Comparison of ENCODE assay signal across 8 cellular contexts in genomic region chr1:52055854-52056109, GRCh38. TPM values are rescaled to one million over a fixed set of nuclear protein-coding genes. Genes with fewer than 3 reads are reported as not detected.
DNase-seq lines count a peak whose midpoint lies in the region; ATAC-seq and TF ChIP-seq lines count a peak whose summit lies in the region.

No MANE protein-coding gene starts in this region.

- H3K36me3 ChIP-seq in iPS-15b (ENCODE audit: control insufficient read depth, insufficient read depth, low read length) = peaks cover 4% of the 10 kb centered on the region

- peak overlapping the region; percentile 94 for H3K4me3 ChIP-seq in iPS-15b (ENCODE audit: low read depth, low read length)

- H3K9me3 Mint-ChIP-seq in activated CD8-positive, alpha-beta T cell treated with anti-CD3 and anti-CD28 coated beads, Interleukin-2, amount 10 ng/mL, durations not matched to agents 7 days and 5 days (ENCODE audit: insufficient read depth) = no peaks in the 10 kb centered on the region
- no peaks in the 10 kb centered on the region for H3K9me3 Mint-ChIP-seq in stimulated activated memory B cell treated with anti-CD40 and anti-IgM and Interleukin-4, amounts not matched to agents 10 μg/mL and 1 μg/mL and 100 μg/mL, for 72 hours

- no peak for ATAC-seq in activated CD8-positive, alpha-beta T cell treated with anti-CD3 and anti-CD28 coated beads, Interleukin-2, amount 10 ng/mL, durations not matched to agents 7 days and 5 days
- no peak for ATAC-seq in stimulated activated memory B cell treated with anti-CD40 and anti-IgM and Interleukin-4, amounts not matched to agents 10 μg/mL and 1 μg/mL and 100 μg/mL, for 72 hours

- H3K4me3 Mint-ChIP-seq in activated CD8-positive, alpha-beta T cell treated with anti-CD3 and anti-CD28 coated beads, Interleukin-2, amount 10 ng/mL, durations not matched to agents 7 days and 5 days = peak overlapping the region; percentile 95
- peak overlapping the region; percentile 96 for H3K4me3 Mint-ChIP-seq in stimulated activated memory B cell treated with anti-CD40 and anti-IgM and Interleukin-4, amounts not matched to agents 10 μg/mL and 1 μg/mL and 100 μg/mL, for 72 hours

- POLR2A ChIA-PET in HEK293T (lab: Yijun Ruan, JAX) = interaction anchor here (0.6 to 4.0 kb wide), 21 partner anchors 9 to 497 kb away, joined by 3 to 64 read pairs (median 5); partner anchors contain the start of genes CC2D1B, KTI12 and TUT4
- POLR2A ChIA-PET in activated CD8-positive, alpha-beta T cell treated with anti-CD3 and anti-CD28 coated beads, Interleukin-2, amount 10 ng/mL, durations not matched to agents 7 days and 5 days (lab: Charles Lee) = interaction anchor here (0.6 to 2.4 kb wide), 5 partner anchors 12 to 369 kb away, joined by 3 to 19 read pairs (median 3); partner anchors contain the start of gene KTI12

- CTCF ChIA-PET in HEK293T (lab: Yijun Ruan, JAX) = no interaction called here
- CTCF ChIA-PET in activated CD8-positive, alpha-beta T cell treated with anti-CD3 and anti-CD28 coated beads, Interleukin-2, amount 10 ng/mL, durations not matched to agents 7 days and 5 days (lab: Charles Lee) = no interaction called here

- H3K36me3 Mint-ChIP-seq in activated CD8-positive, alpha-beta T cell treated with anti-CD3 and anti-CD28 coated beads, Interleukin-2, amount 10 ng/mL, durations not matched to agents 7 days and 5 days (ENCODE audit: low read depth) = peaks cover 32% of the 10 kb centered on the region
- peaks cover 6% of the 10 kb centered on the region for H3K36me3 Mint-ChIP-seq in stimulated activated memory B cell treated with anti-CD40 and anti-IgM and Interleukin-4, amounts not matched to agents 10 μg/mL and 1 μg/mL and 100 μg/mL, for 72 hours

- no peaks in the 10 kb centered on the region for H3K9me3 ChIP-seq in iPS-15b (ENCODE audit: control insufficient read depth, insufficient read depth, low read length)

- no peaks in the 10 kb centered on the region for H3K27me3 Mint-ChIP-seq in activated CD8-positive, alpha-beta T cell treated with anti-CD3 and anti-CD28 coated beads, Interleukin-2, amount 10 ng/mL, durations not matched to agents 7 days and 5 days (ENCODE audit: low read depth)
- H3K27me3 Mint-ChIP-seq in stimulated activated memory B cell treated with anti-CD40 and anti-IgM and Interleukin-4, amounts not matched to agents 10 μg/mL and 1 μg/mL and 100 μg/mL, for 72 hours = no peaks in the 10 kb centered on the region

- peaks cover 50% of the 10 kb centered on the region for H3K4me1 Mint-ChIP-seq in activated CD8-positive, alpha-beta T cell treated with anti-CD3 and anti-CD28 coated beads, Interleukin-2, amount 10 ng/mL, durations not matched to agents 7 days and 5 days (ENCODE audit: low read depth)
- H3K4me1 Mint-ChIP-seq in stimulated activated memory B cell treated with anti-CD40 and anti-IgM and Interleukin-4, amounts not matched to agents 10 μg/mL and 1 μg/mL and 100 μg/mL, for 72 hours = peaks cover 44% of the 10 kb centered on the region

- intact Hi-C loops in posterior vena cava (cut with DNase I) = loop anchor here in 1 of 2 donors (5.0 kb wide), 1 partner anchor 1128 kb away; no protein-coding TSS in a partner anchor

- H3K27me3 ChIP-seq in iPS-15b (ENCODE audit: control insufficient read depth, insufficient read depth, low read length) = no peaks in the 10 kb centered on the region

- H3K4me1 ChIP-seq in iPS-15b (ENCODE audit: control insufficient read depth, insufficient read depth, low read length) = peaks cover 13% of the 10 kb centered on the region

- DNase-seq in HEK293T (ENCODE audit: extremely low spot score) (no peak), LoVo (ENCODE audit: low spot score) (no peak), amygdala (lab: John Stamatoyannopoulos, UW) (no peak), MV-4-11 (lab: John Stamatoyannopoulos, UW) (no peak), posterior vena cava (ENCODE audit: low spot score) (no peak)
- no peak for DNase-seq in activated CD8-positive, alpha-beta T cell treated with anti-CD3 and anti-CD28 coated beads, Interleukin-2, amount 10 ng/mL, durations not matched to agents 7 days and 5 days

- peak overlapping the region; percentile 91 for H3K9ac ChIP-seq in iPS-15b (ENCODE audit: low read depth, low read length)

- H3K27ac Mint-ChIP-seq in activated CD8-positive, alpha-beta T cell treated with anti-CD3 and anti-CD28 coated beads, Interleukin-2, amount 10 ng/mL, durations not matched to agents 7 days and 5 days = peak overlapping the region; percentile 96
- peak overlapping the region; percentile 85 for H3K27ac Mint-ChIP-seq in stimulated activated memory B cell treated with anti-CD40 and anti-IgM and Interleukin-4, amounts not matched to agents 10 μg/mL and 1 μg/mL and 100 μg/mL, for 72 hours

TF ChIP-seq in HEK293T, 16 proteins besides CTCF, POLR2A, EP300 and RAD21:
- no peak for TF ChIP-seq NFRKB (IDR thresholded peaks at IDR 0.05)
- TF ChIP-seq TARDBP (IDR thresholded peaks at IDR 0.05) = no peak
- TF ChIP-seq CTBP1 (IDR thresholded peaks at IDR 0.05; ENCODE audit: borderline replicate concordance) = 0 out of 2 replicates have a peak, but pooled peaks have one; percentile 21

RNA-seq across cellular contexts. Expression of gene BTF3L4, which starts 0.3 kb away (rescaled TPM):
- total RNA-seq in activated CD8-positive, alpha-beta T cell treated with anti-CD3 and anti-CD28 coated beads, Interleukin-2, amount 10 ng/mL, durations not matched to agents 7 days and 5 days = 10 to 100 TPM; 34.5 to 37.1 TPM
- total RNA-seq in posterior vena cava = 10 to 100 TPM; 36.6 to 41.5 TPM

RNA-seq across cellular contexts. Expression of gene TXNDC12, which starts 0.8 kb away (rescaled TPM):
- 10 to 100 TPM; 41.1 to 45.9 TPM for total RNA-seq in activated CD8-positive, alpha-beta T cell treated with anti-CD3 and anti-CD28 coated beads, Interleukin-2, amount 10 ng/mL, durations not matched to agents 7 days and 5 days
- total RNA-seq in posterior vena cava = 10 to 100 TPM; 30.1 to 32.7 TPM

RNA-seq across cellular contexts. Expression of gene KTI12, which starts 22.2 kb away (rescaled TPM):
- total RNA-seq in activated CD8-positive, alpha-beta T cell treated with anti-CD3 and anti-CD28 coated beads, Interleukin-2, amount 10 ng/mL, durations not matched to agents 7 days and 5 days = 10 to 100 TPM; 14.6 to 15.2 TPM
- 1 to 10 TPM; 5.7 to 7.8 TPM for total RNA-seq in posterior vena cava
